Comparison of ENCODE assay signal across 25 cellular contexts in the genomic region with DNA sequence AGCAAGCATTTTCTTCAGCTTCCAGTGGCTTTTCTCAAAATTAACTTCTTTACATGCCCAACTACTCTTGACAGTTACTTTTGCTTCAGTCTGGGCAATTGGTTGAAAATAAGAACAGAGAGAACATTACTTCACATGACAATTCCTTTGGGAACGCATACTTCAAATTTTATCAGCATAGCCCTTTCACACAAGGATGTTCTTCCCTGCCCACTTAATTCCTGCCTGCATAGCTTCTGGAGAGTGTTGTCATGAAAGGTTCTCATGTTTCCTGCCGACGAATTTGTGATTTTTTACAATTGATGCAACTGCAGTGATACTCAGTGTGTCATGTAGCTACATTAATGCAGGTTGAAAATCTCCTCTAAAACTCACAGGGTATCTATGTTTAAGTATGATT. TPM values are rescaled to one million over a fixed set of nuclear protein-coding genes. Genes with fewer than 3 reads are reported as not detected.
DNase-seq lines count a peak whose midpoint lies in the region; ATAC-seq and TF ChIP-seq lines count a peak whose summit lies in the region.
"Had no signal": no experiment of that assay in that cellular context is flagged by ENCODE, and none has a peak within 500 bp of the region (broad histone marks: within the 10 kb centered on the region; RNA-seq: fewer than 3 reads in every experiment).

No MANE protein-coding gene starts in this region.

- H3K36me3 Mint-ChIP-seq in endothelial cell (ENCODE audit: low read depth, unreplicated experiment): peaks cover 45% of the 10 kb centered on the region

- CTCF ChIA-PET in AG04449 (lab: Yijun Ruan, JAX): interaction anchor here (0.8 to 4.1 kb wide), 2 partner anchors 143 to 844 kb away, joined by 3 to 20 read pairs; no protein-coding TSS in a partner anchor

- no peak for TF ChIP-seq CTCF in AG04449 (IDR thresholded peaks at IDR 0.05; ENCODE audit: insufficient read depth, low read length, missing control alignments)
- TF ChIP-seq CTCF in endothelial cell (IDR thresholded peaks at IDR 0.05; ENCODE audit: unreplicated experiment): no peak

- H3K4me3 ChIP-seq in AG04449 (ENCODE audit: low read depth, low read length): no peak overlapping the region
- H3K4me3 ChIP-seq: esophagus squamous epithelium, SJCRH30 had no signal

- peaks cover 2% of the 10 kb centered on the region for H3K27me3 Mint-ChIP-seq in endothelial cell (ENCODE audit: unreplicated experiment)

- POLR2A ChIA-PET in AG04449 (lab: Yijun Ruan, JAX): interaction anchor here (1.1 to 1.3 kb wide), 2 partner anchors 22 to 27 kb away, joined by 3 to 5 read pairs; a partner anchor contains a TSS

- H3K9me3 Mint-ChIP-seq in endothelial cell (ENCODE audit: unreplicated experiment): no peaks in the 10 kb centered on the region
- H3K9me3 Mint-ChIP-seq: central memory CD8-positive, alpha-beta T cell had no signal

- DNase-seq in AG04449 (ENCODE audit: low read depth, low spot score) (peak; percentile 92), GM04504 (ENCODE audit: low read depth) (peak; percentile 50), endothelial cell (ENCODE audit: low spot score) (no peak), myocyte (ENCODE audit: low read depth) (peak; percentile 82), HUDEP-2 (lab: John Stamatoyannopoulos, UW; ENCODE audit: unreplicated experiment in 76 of 76) (no peak), NOMO-1 treated with dmso at 0.1 percent for 144 hours (lab: John Stamatoyannopoulos, UW; ENCODE audit: unreplicated experiment) (no peak)
- no peak for DNase-seq in stimulated activated CD4-positive, alpha-beta T cell treated with anti-CD3 and anti-CD28 coated beads, Interleukin-12 subunit alpha, Interleukin-12 subunit beta, amount 100 ng/mL, for 4 hours
- DNase-seq: ACHN; activated CD4-positive, alpha-beta T cell treated with anti-CD3 and anti-CD28 coated beads, Interleukin-2, amount 50 U/mL, for 4 hours; activated CD8-positive, alpha-beta memory T cell treated with anti-CD3 and anti-CD28 coated beads, Interleukin-2, amount 50 U/mL, for 48 hours; activated effector memory CD4-positive, alpha-beta T cell treated with anti-CD3 and anti-CD28 coated beads, Interleukin-2, amount 50 U/mL, for 16 hours; amniotic stem cell; DND-41; effector CD8-positive, alpha-beta T cell; esophagus squamous epithelium; KBM-7; NCI-H187 treated with DMSO at 0.1 percent for 48 hours; NCI-H226; occipital lobe; right cardiac atrium; SJCRH30; T-helper 17 cell; WERI-Rb-1 had no signal

- H3K4me1 Mint-ChIP-seq in endothelial cell (ENCODE audit: unreplicated experiment): no peaks in the 10 kb centered on the region
- H3K4me1 Mint-ChIP-seq: central memory CD8-positive, alpha-beta T cell; T-helper 17 cell had no signal

- peak overlapping the region; percentile 31 for H3K27ac Mint-ChIP-seq in endothelial cell (ENCODE audit: unreplicated experiment)
- H3K27ac Mint-ChIP-seq: T-helper 17 cell had no signal

- no peak overlapping the region for H3K4me3 Mint-ChIP-seq in endothelial cell (ENCODE audit: unreplicated experiment)
- H3K4me3 Mint-ChIP-seq: central memory CD8-positive, alpha-beta T cell; T-helper 17 cell had no signal

- ATAC-seq in HG03342 (IDR thresholded peaks at IDR 0.05; ENCODE audit: unreplicated experiment): no peak
- ATAC-seq: right cardiac atrium, T-helper 17 cell had no signal

RNA-seq across cellular contexts. Expression of a gene that starts 22.0 kb away (rescaled TPM):
- total RNA-seq in endothelial cell (ENCODE audit: unreplicated experiment) (13.3 TPM), myocyte (22.2 and 25.4 TPM in 2 replicates)
- polyA plus RNA-seq in myocyte (2012): 5.9 TPM

RNA-seq across cellular contexts. Expression of a gene that starts 26.6 kb away (rescaled TPM):
- total RNA-seq in endothelial cell (ENCODE audit: unreplicated experiment): 109 TPM
- 7.8 and 13.1 TPM in 2 replicates for total RNA-seq in myocyte
- 104 TPM for polyA plus RNA-seq in myocyte (2012)
- total RNA-seq: SJCRH30 had no signal

Comparison
In these comparisons a context has a peak if more than half of its experiments do, and no peak if none do; other contexts are left out.
1. DNase-seq: peak in AG04449 (single experiment), GM04504 (single experiment) and myocyte (single experiment); none in endothelial cell (single experiment), stimulated activated CD4-positive, alpha-beta T cell treated with anti-CD3 and anti-CD28 coated beads, Interleukin-12 subunit alpha, Interleukin-12 subunit beta, amount 100 ng/mL, for 4 hours (single experiment), HUDEP-2 (0 of 76) and NOMO-1 treated with dmso at 0.1 percent for 144 hours (single experiment).